In genomic region chr15:70853855-70854668, GRCh38 we compare ENCODE assay signal across 8 cellular contexts. TPM values are rescaled to one million over a fixed set of nuclear protein-coding genes. Genes with fewer than 3 reads are reported as not detected.
DNase-seq lines count a peak whose midpoint lies in the region; ATAC-seq and TF ChIP-seq lines count a peak whose summit lies in the region.

LARP6 (minus strand) TSS chr15:70854157; CDS start chr15:70854088, 69 bp downstream.

- TF ChIP-seq CTCF in Calu3 (IDR thresholded peaks at IDR 0.05; ENCODE audit: unreplicated experiment) (no peak), transverse colon (IDR thresholded peaks at IDR 0.05) (no peak)

- peak; percentile 36 for TF ChIP-seq POLR2A in transverse colon (IDR thresholded peaks at IDR 0.05)

- peaks cover 54% of the 10 kb centered on the region for H3K4me1 Mint-ChIP-seq in Calu3 (ENCODE audit: low read depth, unreplicated experiment)
- peaks cover 5 to 12% (median 6%) of the 10 kb centered on the region in 3 donors for H3K4me1 Mint-ChIP-seq in naive B cell

- no peaks in the 10 kb centered on the region for H3K9me3 ChIP-seq in transverse colon

- H3K9me3 Mint-ChIP-seq in Calu3 (ENCODE audit: low read depth, unreplicated experiment), result peaks cover 2% of the 10 kb centered on the region
- H3K9me3 Mint-ChIP-seq in naive B cell, result no peaks in the 10 kb centered on the region

- H3K36me3 Mint-ChIP-seq in Calu3 (ENCODE audit: insufficient read depth, unreplicated experiment), result peaks cover 37% of the 10 kb centered on the region
- H3K36me3 Mint-ChIP-seq in naive B cell, result no peaks in the 10 kb centered on the region

- H3K4me3 Mint-ChIP-seq in Calu3 (ENCODE audit: low read depth, unreplicated experiment), result peak within 1 kb of the TSS; percentile 91
- peak within 1 kb of the TSS; percentile 76 to 88 (median 84) for H3K4me3 Mint-ChIP-seq in naive B cell

- no TSS peak for BruUV-seq in Calu3 (replicated peaks; lab: Mats Ljungman, UMichigan)

- no peaks in the 10 kb centered on the region for H3K36me3 ChIP-seq in transverse colon

- WGBS in transverse colon (ENCODE audit: low coverage in 1 of 2), 2 donors, result 4% methylated on average over 26 of the region's 94 CpGs; no CpG with 5 or more reads in 1 of the 2 donors

- in situ Hi-C loops in transverse colon (cut with MboI; ENCODE audit: low pct_ligation_motif_present in 1 of 4, low pct_unique_long_range_greater_than_20kb in 1 of 4, low sequenced_read_pairs in 3 of 4), result no loop called here

- CTCF ChIA-PET in Calu3 (lab: Charles Lee), result interaction anchor here (0.8 to 1.9 kb wide), 2 partner anchors 9 to 15 kb away, joined by 3 to 5 read pairs; no protein-coding TSS in a partner anchor

- H3K4me3 ChIP-seq in Jurkat, Clone E6-1 (ENCODE audit: low read length), result peak within 1 kb of the TSS; percentile 54
- H3K4me3 ChIP-seq in transverse colon, result peak within 1 kb of the TSS; percentile 46 to 65 (median 61)

- intact Hi-C loops in Calu3 (cut with micrococcal nuclease; ENCODE audit: unreplicated experiment) (no loop called here), transverse colon (cut with DNase I; ENCODE audit: low total_unique reads) (no loop called here)

- H3K27me3 Mint-ChIP-seq in Calu3 (ENCODE audit: unreplicated experiment), result no peaks in the 10 kb centered on the region
- H3K27me3 Mint-ChIP-seq in naive B cell, result peaks cover 60 to 64% (median 64%) of the 10 kb centered on the region in 3 donors

- DNase-seq in Calu3 (peak; percentile 79), fibroblast of peridontal ligament (ENCODE audit: extremely low read depth) (peak; percentile 27), naive B cell (peak; percentile 9), transverse colon (peak; percentile 27)
- DNase-seq in Jurkat, Clone E6-1 (ENCODE audit: low read depth, low spot score), result no peak
- DNase-seq in activated T-cell treated with anti-CD3 and anti-CD28 coated beads, Interleukin-2, amount 50 U/mL, for 1 hour, result peak; percentile 41
- no peak for DNase-seq in stimulated activated naive CD4-positive, alpha-beta T cell (lab: John Stamatoyannopoulos, UW)
- no peak for DNase-seq in effector CD4-positive, alpha-beta T cell

- H3K4me1 ChIP-seq in transverse colon, result peaks cover 0 to 9% (median 3%) of the 10 kb centered on the region in 4 donors

- ATAC-seq in naive B cell (ENCODE audit: low read depth in 2 of 2), result peak; percentile 55 to 65

- H3K27ac Mint-ChIP-seq in Calu3 (ENCODE audit: unreplicated experiment), result peak within 1 kb of the TSS; percentile 89
- H3K27ac Mint-ChIP-seq in naive B cell, result peak within 1 kb of the TSS in 2 of 6 donors; percentile 66 to 78

- H3K27me3 ChIP-seq in transverse colon, result peaks cover 59% of the 10 kb centered on the region

- no peak for TF ChIP-seq EP300 in transverse colon (IDR thresholded peaks at IDR 0.05; ENCODE audit: low read depth)

- H3K27ac ChIP-seq in transverse colon, result peak within 1 kb of the TSS; percentile 78 to 85 (median 80)

RNA-seq across cellular contexts. Expression of gene LARP6, which starts in this region (rescaled TPM):
- total RNA-seq in Calu3 (2022), result 30.4 and 30.8 TPM in 2 replicates
- polyA plus RNA-seq in Jurkat, Clone E6-1 (2012; ENCODE audit: insufficient read depth, insufficient read length), result 14.6 TPM
- not detected for polyA plus RNA-seq in naive B cell (ENCODE audit: low read depth in 6 of 6)
- 10 to 100 TPM in 2 of 4 donors, 1 to 10 TPM in 1, under 1 TPM in 1; 0.75 to 41.0 (median 8.3) TPM for total RNA-seq in transverse colon

Comparison
In these comparisons a context has a peak if more than half of its experiments do, and no peak if none do; other contexts are left out.
1. Peak in DNase-seq and ATAC-seq in naive B cell; RNA of the gene not detected or under 1 TPM.
2. DNase-seq: peak in Calu3 (single experiment), activated T-cell treated with anti-CD3 and anti-CD28 coated beads, Interleukin-2, amount 50 U/mL, for 1 hour (single experiment), fibroblast of peridontal ligament (single experiment) and transverse colon (single experiment); none in Jurkat, Clone E6-1 (single experiment), stimulated activated naive CD4-positive, alpha-beta T cell (0 of 6) and effector CD4-positive, alpha-beta T cell (single experiment).